In genomic region chr17:65548570-65548969, GRCh38 we compare ENCODE assay signal across 20 cellular contexts.
"Had no signal": no experiment of that assay in that cellular context is flagged by ENCODE, and none has a peak within 500 bp of the region (broad histone marks: within the 10 kb centered on the region; RNA-seq: fewer than 3 reads in every experiment).

No MANE protein-coding gene starts in this region.

- H3K27me3 ChIP-seq: adrenal gland, left lung, upper lobe of right lung had no signal

- FAIRE-seq: astrocyte, bronchial epithelial cell, frontal cortex, kidney had no signal

- H3K27me3 Mint-ChIP-seq: naive thymus-derived CD8-positive, alpha-beta T cell had no signal

- H3K9ac ChIP-seq: parathyroid adenoma had no signal

- H3K9me3 ChIP-seq: adrenal gland, left lung, mucosa of descending colon, upper lobe of right lung had no signal

- DNase-seq: activated CD4-positive, alpha-beta T cell treated with anti-CD3 and anti-CD28 coated beads, Interleukin-2, amount 10 ng/mL, durations not matched to agents 7 days and 5 days; activated CD8-positive, alpha-beta memory T cell treated with anti-CD3 and anti-CD28 coated beads, Interleukin-2, amount 50 U/mL, for 4 hours; activated T-cell treated with anti-CD3 and anti-CD28 coated beads, Interleukin-2, amount 50 U/mL, for 4 hours; adrenal gland; erythroblast; kidney; left lung; naive thymus-derived CD8-positive, alpha-beta T cell; stimulated activated CD4-positive, alpha-beta T cell treated with anti-CD3 and anti-CD28 coated beads, Interleukin-2, amount 100 ng/mL, for 24 hours; stimulated activated naive CD4-positive, alpha-beta T cell treated with Interleukin-2 at 50 U/mL for 16 hours; upper lobe of right lung had no signal

- H3K4me3 Mint-ChIP-seq: activated CD4-positive, alpha-beta T cell treated with anti-CD3 and anti-CD28 coated beads, Interleukin-2, amount 10 ng/mL, durations not matched to agents 7 days and 5 days; activated T-cell treated with anti-CD3 and anti-CD28 coated beads, Interleukin-2, amount 50 U/mL, for 4 hours; memory B cell; T-helper 1 cell treated with Interleukin-12 subunit alpha and Interleukin-12 subunit beta and Interleukin-4 antibody, amounts not matched to agents 30 μg/mL and 1 μg/mL, for 36 hours had no signal

- H3K9me3 Mint-ChIP-seq: activated CD4-positive, alpha-beta T cell treated with anti-CD3 and anti-CD28 coated beads, Interleukin-2, amount 10 ng/mL, durations not matched to agents 7 days and 5 days; activated naive CD4-positive, alpha-beta T cell treated with anti-CD3 and anti-CD28 coated beads, Interleukin-2, amount 50 U/mL, for 72 hours; activated T-cell treated with anti-CD3 and anti-CD28 coated beads, Interleukin-2, amount 50 U/mL, for 4 hours; memory B cell; naive thymus-derived CD8-positive, alpha-beta T cell; T-helper 1 cell treated with Interleukin-12 subunit alpha and Interleukin-12 subunit beta and Interleukin-4 antibody, amounts not matched to agents 30 μg/mL and 1 μg/mL, for 36 hours had no signal

- ATAC-seq: activated CD4-positive, CD25-positive, alpha-beta regulatory T cell treated with anti-CD3 and anti-CD28 coated beads, Interleukin-2, amount 50 U/mL, for 24 hours; activated naive CD4-positive, alpha-beta T cell treated with anti-CD3 and anti-CD28 coated beads, Interleukin-2, amount 50 U/mL, for 72 hours; activated T-cell treated with anti-CD3 and anti-CD28 coated beads, Interleukin-2, amount 50 U/mL, for 4 hours; left lung; mucosa of descending colon; naive thymus-derived CD8-positive, alpha-beta T cell; upper lobe of right lung had no signal

- H3K27ac ChIP-seq: parathyroid adenoma had no signal

- H2AFZ ChIP-seq: parathyroid adenoma had no signal

- H3K27ac Mint-ChIP-seq: activated CD4-positive, alpha-beta T cell treated with anti-CD3 and anti-CD28 coated beads, Interleukin-2, amount 10 ng/mL, durations not matched to agents 7 days and 5 days; activated naive CD4-positive, alpha-beta T cell treated with anti-CD3 and anti-CD28 coated beads, Interleukin-2, amount 50 U/mL, for 72 hours; memory B cell; T-helper 1 cell treated with Interleukin-12 subunit alpha and Interleukin-12 subunit beta and Interleukin-4 antibody, amounts not matched to agents 30 μg/mL and 1 μg/mL, for 36 hours had no signal

- H3K4me3 ChIP-seq: adrenal gland, left lung, mucosa of descending colon, upper lobe of right lung had no signal

- H3K4me1 Mint-ChIP-seq: memory B cell had no signal
